Comparison of ENCODE assay signal across 31 cellular contexts in the genomic region with DNA sequence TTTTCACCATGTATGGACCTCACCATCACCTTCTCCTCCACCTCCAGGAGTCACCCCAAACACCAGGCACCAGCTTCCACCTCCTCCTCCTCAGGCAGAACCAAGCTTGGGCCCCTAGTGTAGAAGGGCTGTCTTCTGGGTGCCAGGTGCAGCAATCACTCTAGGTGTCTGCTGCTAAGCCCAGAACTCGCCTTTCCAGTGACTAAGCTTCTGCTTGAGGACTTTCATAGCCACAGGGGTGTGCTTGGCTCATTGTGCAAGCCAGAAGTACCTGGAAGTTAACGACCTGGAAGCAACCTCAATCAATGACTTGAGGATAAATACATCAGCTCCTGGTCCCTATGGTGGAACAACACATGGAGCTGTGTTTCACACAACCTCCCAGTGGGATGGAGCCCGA.
"Had no signal": no experiment of that assay in that cellular context is flagged by ENCODE, and none has a peak within 500 bp of the region (broad histone marks: within the 10 kb centered on the region; RNA-seq: fewer than 3 reads in every experiment).

No MANE protein-coding gene starts in this region.

- H3K4me1 ChIP-seq: adrenal gland, body of pancreas had no signal

- DNase-seq: activated CD4-positive, alpha-beta memory T cell treated with anti-CD3 and anti-CD28 coated beads for 36 hours; activated CD4-positive, alpha-beta T cell treated with anti-CD3 and anti-CD28 coated beads for 36 hours; activated CD4-positive, alpha-beta T cell treated with anti-CD3 and anti-CD28 coated beads, Interleukin-2, amount 10 ng/mL, durations not matched to agents 24 days and 14 days; activated CD4-positive, CD25-positive, alpha-beta regulatory T cell; activated CD4-positive, CD25-positive, alpha-beta regulatory T cell treated with anti-CD3 and anti-CD28 coated beads, Interleukin-2, amount 50 U/mL, for 72 hours; activated CD8-positive, alpha-beta memory T cell treated with anti-CD3 and anti-CD28 coated beads, Interleukin-2, amount 10 ng/mL, durations not matched to agents 7 days and 5 days; activated CD8-positive, alpha-beta memory T cell treated with anti-CD3 and anti-CD28 coated beads, Interleukin-2, amount 50 U/mL, for 4 hours; activated CD8-positive, alpha-beta T cell treated with anti-CD3 and anti-CD28 coated beads, Interleukin-2, amount 10 ng/mL, durations not matched to agents 7 days and 5 days; activated effector memory CD4-positive, alpha-beta T cell treated with anti-CD3 and anti-CD28 coated beads, Interleukin-2, amount 50 U/mL, for 16 hours; activated naive CD4-positive, alpha-beta T cell treated with anti-CD3 and anti-CD28 coated beads for 36 hours; activated naive CD8-positive, alpha-beta T cell treated with anti-CD3 and anti-CD28 coated beads for 36 hours; activated naive CD8-positive, alpha-beta T cell treated with anti-CD3 and anti-CD28 coated beads, Interleukin-2, amount 50 U/mL, for 24 hours; activated T-cell treated with anti-CD3 and anti-CD28 coated beads, Interleukin-2, amount 50 U/mL, for 1 hour; activated T-cell treated with anti-CD3 and anti-CD28 coated beads, Interleukin-2, amount 50 U/mL, for 48 hours; adrenal gland; amygdala; aorta; body of pancreas; dorsolateral prefrontal cortex; effector memory CD4-positive, alpha-beta T cell; endodermal cell; erythroblast; foreskin fibroblast; head of caudate nucleus; T-helper 2 cell had no signal

- H3K27me3 ChIP-seq: adrenal gland, body of pancreas had no signal

- H3K27ac ChIP-seq: adrenal gland, body of pancreas, coronary artery, dorsolateral prefrontal cortex had no signal

- H3K36me3 Mint-ChIP-seq: activated CD4-positive, alpha-beta memory T cell treated with anti-CD3 and anti-CD28 coated beads for 36 hours; activated CD8-positive, alpha-beta memory T cell treated with anti-CD3 and anti-CD28 coated beads, Interleukin-2, amount 10 ng/mL, durations not matched to agents 7 days and 5 days; activated naive CD4-positive, alpha-beta T cell treated with anti-CD3 and anti-CD28 coated beads, Interleukin-2, amount 50 U/mL, for 24 hours; activated naive CD8-positive, alpha-beta T cell treated with anti-CD3 and anti-CD28 coated beads for 36 hours had no signal

- H3K4me1 Mint-ChIP-seq: activated CD4-positive, alpha-beta T cell treated with anti-CD3 and anti-CD28 coated beads for 36 hours; activated CD4-positive, alpha-beta T cell treated with anti-CD3 and anti-CD28 coated beads, Interleukin-2, amount 10 ng/mL, durations not matched to agents 24 days and 14 days; activated CD8-positive, alpha-beta memory T cell treated with anti-CD3 and anti-CD28 coated beads, Interleukin-2, amount 10 ng/mL, durations not matched to agents 7 days and 5 days; activated naive CD4-positive, alpha-beta T cell treated with anti-CD3 and anti-CD28 coated beads, Interleukin-2, amount 50 U/mL, for 24 hours; activated naive CD8-positive, alpha-beta T cell treated with anti-CD3 and anti-CD28 coated beads for 36 hours; central memory CD8-positive, alpha-beta T cell had no signal

- H3K9me3 Mint-ChIP-seq: activated CD4-positive, alpha-beta T cell treated with anti-CD3 and anti-CD28 coated beads, Interleukin-2, amount 10 ng/mL, durations not matched to agents 24 days and 14 days; activated T-helper 1 cell treated with anti-CD3 and anti-CD28 coated beads, Interleukin-12 subunit alpha, Interleukin-12 subunit beta, Interleukin-2, Interleukin-4 antibody, amounts not matched to agents 30 ng/mL and 10 ng/mL and 1 ng/mL, durations not matched to agents 14 hours and 24 hours and 36 hours; activated T-helper 2 cell treated with anti-CD3 and anti-CD28 coated beads, Interferon-gamma antibody, Interleukin-2, Interleukin-4, amounts not matched to agents 10 μg/mL and 5 μg/mL and 100 μg/mL, durations not matched to agents 14 hours and 24 hours and 36 hours; central memory CD8-positive, alpha-beta T cell had no signal

- H3K9me3 ChIP-seq: adrenal gland, body of pancreas had no signal

- H3K4me3 Mint-ChIP-seq: activated CD4-positive, alpha-beta memory T cell treated with anti-CD3 and anti-CD28 coated beads for 36 hours; activated CD4-positive, alpha-beta T cell treated with anti-CD3 and anti-CD28 coated beads for 36 hours; activated CD4-positive, alpha-beta T cell treated with anti-CD3 and anti-CD28 coated beads, Interleukin-2, amount 10 ng/mL, durations not matched to agents 24 days and 14 days; activated CD8-positive, alpha-beta memory T cell treated with anti-CD3 and anti-CD28 coated beads, Interleukin-2, amount 10 ng/mL, durations not matched to agents 7 days and 5 days; activated CD8-positive, alpha-beta T cell treated with anti-CD3 and anti-CD28 coated beads, Interleukin-2, amount 10 ng/mL, durations not matched to agents 7 days and 5 days; activated naive CD4-positive, alpha-beta T cell treated with anti-CD3 and anti-CD28 coated beads for 36 hours; activated naive CD4-positive, alpha-beta T cell treated with anti-CD3 and anti-CD28 coated beads, Interleukin-2, amount 50 U/mL, for 24 hours; activated naive CD8-positive, alpha-beta T cell treated with anti-CD3 and anti-CD28 coated beads for 36 hours; activated naive CD8-positive, alpha-beta T cell treated with anti-CD3 and anti-CD28 coated beads, Interleukin-2, amount 50 U/mL, for 24 hours; activated T-helper 1 cell treated with anti-CD3 and anti-CD28 coated beads, Interleukin-12 subunit alpha, Interleukin-12 subunit beta, Interleukin-2, Interleukin-4 antibody, amounts not matched to agents 30 ng/mL and 10 ng/mL and 1 ng/mL, durations not matched to agents 14 hours and 24 hours and 36 hours; central memory CD8-positive, alpha-beta T cell; dendritic cell treated with granulocyte-macrophage colony-stimulating factor and Interleukin-4, amounts not matched to agents 40 ng/mL and 50 ng/mL, for 4 days; endodermal cell had no signal

- ATAC-seq: activated CD4-positive, alpha-beta T cell treated with anti-CD3 and anti-CD28 coated beads for 36 hours; activated CD8-positive, alpha-beta memory T cell treated with anti-CD3 and anti-CD28 coated beads, Interleukin-2, amount 10 ng/mL, durations not matched to agents 7 days and 5 days; activated CD8-positive, alpha-beta T cell treated with anti-CD3 and anti-CD28 coated beads, Interleukin-2, amount 10 ng/mL, durations not matched to agents 7 days and 5 days; activated naive CD8-positive, alpha-beta T cell treated with anti-CD3 and anti-CD28 coated beads, Interleukin-2, amount 50 U/mL, for 24 hours; body of pancreas had no signal

- H3K36me3 ChIP-seq: adrenal gland had no signal

- H3K27me3 Mint-ChIP-seq: activated CD4-positive, alpha-beta T cell treated with anti-CD3 and anti-CD28 coated beads for 36 hours; activated naive CD4-positive, alpha-beta T cell treated with anti-CD3 and anti-CD28 coated beads, Interleukin-2, amount 50 U/mL, for 24 hours; activated naive CD8-positive, alpha-beta T cell treated with anti-CD3 and anti-CD28 coated beads for 36 hours; dendritic cell treated with granulocyte-macrophage colony-stimulating factor and Interleukin-4, amounts not matched to agents 40 ng/mL and 50 ng/mL, for 4 days had no signal

- H3K27ac Mint-ChIP-seq: activated CD4-positive, alpha-beta memory T cell treated with anti-CD3 and anti-CD28 coated beads for 36 hours; activated CD4-positive, alpha-beta T cell treated with anti-CD3 and anti-CD28 coated beads for 36 hours; activated CD4-positive, alpha-beta T cell treated with anti-CD3 and anti-CD28 coated beads, Interleukin-2, amount 10 ng/mL, durations not matched to agents 24 days and 14 days; activated CD8-positive, alpha-beta memory T cell treated with anti-CD3 and anti-CD28 coated beads, Interleukin-2, amount 10 ng/mL, durations not matched to agents 7 days and 5 days; activated CD8-positive, alpha-beta T cell treated with anti-CD3 and anti-CD28 coated beads, Interleukin-2, amount 10 ng/mL, durations not matched to agents 7 days and 5 days; activated naive CD4-positive, alpha-beta T cell treated with anti-CD3 and anti-CD28 coated beads for 36 hours; activated naive CD4-positive, alpha-beta T cell treated with anti-CD3 and anti-CD28 coated beads, Interleukin-2, amount 50 U/mL, for 24 hours; activated naive CD8-positive, alpha-beta T cell treated with anti-CD3 and anti-CD28 coated beads for 36 hours; activated naive CD8-positive, alpha-beta T cell treated with anti-CD3 and anti-CD28 coated beads, Interleukin-2, amount 50 U/mL, for 24 hours; activated T-helper 1 cell treated with anti-CD3 and anti-CD28 coated beads, Interleukin-12 subunit alpha, Interleukin-12 subunit beta, Interleukin-2, Interleukin-4 antibody, amounts not matched to agents 30 ng/mL and 10 ng/mL and 1 ng/mL, durations not matched to agents 14 hours and 24 hours and 36 hours; activated T-helper 2 cell treated with anti-CD3 and anti-CD28 coated beads, Interferon-gamma antibody, Interleukin-2, Interleukin-4, amounts not matched to agents 10 μg/mL and 5 μg/mL and 100 μg/mL, durations not matched to agents 14 hours and 24 hours and 36 hours; dendritic cell treated with granulocyte-macrophage colony-stimulating factor and Interleukin-4, amounts not matched to agents 40 ng/mL and 50 ng/mL, for 4 days; endodermal cell had no signal

- H3K4me3 ChIP-seq: adrenal gland, body of pancreas, coronary artery, dorsolateral prefrontal cortex had no signal
